1 cellular context compared by ENCODE assay signal in genomic region chr7:89926721-89927120, GRCh38.
TF ChIP-seq lines count a peak whose summit lies in the region.

No MANE protein-coding gene starts in this region.

TF ChIP-seq in GM23338, 12 proteins besides CTCF, POLR2A, EP300 and RAD21 (continued from another document):
- no peak for TF ChIP-seq ZNF462 (CRISPR knock-in tag; IDR thresholded peaks at IDR 0.05)
- TF ChIP-seq ETS1 (IDR thresholded peaks at IDR 0.05) = no peak
